ENCODE assay signal across 17 cellular contexts in the genomic region with DNA sequence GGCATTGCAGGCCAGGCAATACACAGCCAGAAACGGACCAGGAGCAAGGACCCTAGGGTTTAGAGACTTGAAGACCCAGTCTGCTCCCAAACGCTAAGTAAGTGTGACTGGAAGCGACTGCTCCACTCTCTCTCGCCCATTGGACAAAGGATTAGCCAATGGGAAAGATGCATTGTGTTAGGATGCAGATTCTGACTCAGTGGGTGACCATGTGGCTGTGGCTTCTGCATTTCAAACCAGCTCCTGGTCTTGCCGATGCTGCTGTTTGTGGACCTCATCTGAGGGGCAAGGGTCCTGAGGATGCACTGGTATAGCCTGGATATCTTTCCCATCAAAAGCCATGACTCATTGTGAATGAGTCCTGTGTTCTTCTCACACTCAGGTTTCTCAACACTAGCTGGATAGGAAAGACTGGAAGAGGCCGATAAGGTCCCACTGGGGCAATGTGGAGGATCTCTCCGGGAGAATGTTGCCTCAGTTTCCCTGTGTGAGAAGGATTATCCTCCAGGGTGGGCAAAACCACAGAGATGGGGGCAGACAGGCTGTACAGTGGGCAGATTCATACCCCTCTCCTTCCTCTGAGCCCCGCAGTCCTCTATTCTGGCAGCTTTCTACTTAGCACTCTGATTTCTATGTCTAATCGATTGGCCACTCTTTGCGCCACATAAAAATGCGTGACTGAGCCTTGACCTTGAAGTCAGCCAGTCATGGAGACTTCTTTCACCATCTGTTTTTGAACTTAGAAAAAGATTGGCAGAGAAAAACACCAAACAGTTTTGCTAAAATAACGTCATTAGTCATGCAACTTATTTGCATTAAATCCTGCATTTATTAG.
DNase-seq lines count a peak whose midpoint lies in the region; ATAC-seq and TF ChIP-seq lines count a peak whose summit lies in the region.
"Had no signal": no experiment of that assay in that cellular context is flagged by ENCODE, and none has a peak within 500 bp of the region (broad histone marks: within the 10 kb centered on the region; RNA-seq: fewer than 3 reads in every experiment).

No MANE protein-coding gene starts in this region.

- no peaks in the 10 kb centered on the region for H3K9me2 ChIP-seq in PC-3 (replicated peaks; ENCODE audit: low read length)

- BruUV-seq in PC-3 (replicated peaks; lab: Mats Ljungman, UMichigan) (no TSS peak), mammary epithelial cell (replicated peaks; lab: Mats Ljungman, UMichigan) (no TSS peak)

- dilution Hi-C loops in mammary epithelial cell (cut with HindIII; ENCODE audit: low sequenced_read_pairs), result loop anchor here (5.0 kb wide), 1 partner anchor 51 kb away; no protein-coding TSS in a partner anchor

- in situ Hi-C loops in mammary epithelial cell (cut with MboI; ENCODE audit: low sequenced_read_pairs in 2 of 2), result no loop called here

- no peak overlapping the region for H2AFZ ChIP-seq in PC-3 (ENCODE audit: low read length)
- no peak overlapping the region for H2AFZ ChIP-seq in mammary epithelial cell (ENCODE audit: low read depth, low read length)

- H3K27ac Mint-ChIP-seq in naive B cell, result peak overlapping the region; percentile 78 to 96 (median 88)
- H3K27ac Mint-ChIP-seq in stimulated activated naive CD8-positive, alpha-beta T cell treated with anti-CD3 and anti-CD28 coated beads, Interleukin-15, amount 100 ng/mL, for 72 hours, result no peak overlapping the region

- WGBS in mammary epithelial cell (ENCODE audit: low coverage, missing lambda C conversion rate), result 92% methylated on average over 12 of the region's 12 CpGs
- WGBS in tibial nerve, 2 donors, result 84% methylated on average over 12 of the region's 12 CpGs

- H3K36me3 Mint-ChIP-seq in naive B cell, result no peaks in the 10 kb centered on the region

- H3K4me2 ChIP-seq in BLaER1 treated with 17β-estradiol and CSF1 and Interleukin-3, amounts not matched to agents 10 nM and 100 nM, result peak overlapping the region in 8 of 11 experiments; percentile 24 to 72 (median 56); a peak in 15 of 22 replicates
- H3K4me2 ChIP-seq in PC-3 (ENCODE audit: low read length) (no peak overlapping the region), mammary epithelial cell (ENCODE audit: insufficient read depth, low read depth, low read length) (no peak overlapping the region)

- CTCF ChIA-PET in PC-3 (lab: Charles Lee), result interaction anchor here (1.1 kb wide), 1 partner anchor 29 kb away, joined by 4 read pairs; no protein-coding TSS in a partner anchor
- CTCF ChIA-PET in mammary epithelial cell (lab: Charles Lee; ENCODE audit: low non-redundant PET), result no interaction called here

- H3K27ac ChIP-seq in BLaER1 treated with 17β-estradiol and CSF1 and Interleukin-3, amounts not matched to agents 10 nM and 100 nM, result no peak overlapping the region
- H3K27ac ChIP-seq in PC-3 (ENCODE audit: low read length), result no peak overlapping the region; the same call in 1 of the 2 replicates
- no peak overlapping the region for H3K27ac ChIP-seq in mammary epithelial cell (ENCODE audit: insufficient read depth, low read depth, low read length)
- H3K27ac ChIP-seq in tibial nerve, result no peak overlapping the region

- TF ChIP-seq CTCF in PC-3 (conservative IDR thresholded peaks at IDR 0.05; ENCODE audit: low read depth, low read length) (no peak), mammary epithelial cell (conservative IDR thresholded peaks at IDR 0.05 in 1 of 2, IDR thresholded peaks at IDR 0.05 in 1 of 2; ENCODE audit: extremely low read depth in 1 of 2, insufficient read depth in 1 of 2, low read depth in 1 of 2, low read length in 2 of 2) (no peak), tibial nerve (IDR thresholded peaks at IDR 0.05) (no peak)

- peaks cover 0 to 100% (median 81%) of the 10 kb centered on the region in 11 experiments; a peak in 16 of 22 replicates for H4K20me1 ChIP-seq in BLaER1 treated with 17β-estradiol and CSF1 and Interleukin-3, amounts not matched to agents 10 nM and 100 nM
- H4K20me1 ChIP-seq in PC-3 (ENCODE audit: low read length) (no peaks in the 10 kb centered on the region), mammary epithelial cell (ENCODE audit: insufficient read depth, low read length) (no peaks in the 10 kb centered on the region)

- no peaks in the 10 kb centered on the region for H3K27me3 ChIP-seq in BLaER1 treated with 17β-estradiol and CSF1 and Interleukin-3, amounts not matched to agents 10 nM and 100 nM
- H3K27me3 ChIP-seq in PC-3 (ENCODE audit: low read length) (no peaks in the 10 kb centered on the region), mammary epithelial cell (ENCODE audit: insufficient read depth, low read length) (no peaks in the 10 kb centered on the region), tibial nerve (no peaks in the 10 kb centered on the region)

- H3K4me3 Mint-ChIP-seq in naive B cell, result peak overlapping the region in 3 of 8 donors; percentile 7 to 29 (median 16)
- H3K4me3 Mint-ChIP-seq in stimulated activated naive CD8-positive, alpha-beta T cell treated with anti-CD3 and anti-CD28 coated beads, Interleukin-15, amount 100 ng/mL, for 72 hours, result no peak overlapping the region
- H3K4me3 Mint-ChIP-seq: CD14-positive monocyte had no signal

- H3K4me1 ChIP-seq in BLaER1 treated with 17β-estradiol and CSF1 and Interleukin-3, amounts not matched to agents 10 nM and 100 nM, result peaks cover 11 to 79% (median 63%) of the 10 kb centered on the region in 10 experiments
- H3K4me1 ChIP-seq in PC-3 (ENCODE audit: insufficient read depth, low read length), result peaks cover 21% of the 10 kb centered on the region
- peaks cover 31% of the 10 kb centered on the region for H3K4me1 ChIP-seq in mammary epithelial cell (ENCODE audit: insufficient read depth, low read length)
- H3K4me1 ChIP-seq in tibial nerve, result peaks cover 0 to 19% (median 2%) of the 10 kb centered on the region in 4 donors

- H3F3A ChIP-seq in PC-3 (ENCODE audit: low read length, unreplicated experiment), result no peaks in the 10 kb centered on the region

- POLR2A ChIA-PET in PC-3 (lab: Charles Lee; ENCODE audit: unreplicated experiment), result no interaction called here

- H3K36me3 ChIP-seq in BLaER1 treated with 17β-estradiol and CSF1 and Interleukin-3, amounts not matched to agents 10 nM and 100 nM, result peaks cover 0 to 89% (median 68%) of the 10 kb centered on the region in 11 experiments; a peak in 15 of 22 replicates
- H3K36me3 ChIP-seq in PC-3 (ENCODE audit: low read depth, low read length) (no peaks in the 10 kb centered on the region), mammary epithelial cell (ENCODE audit: insufficient read depth, low read length) (no peaks in the 10 kb centered on the region), tibial nerve (no peaks in the 10 kb centered on the region)

- no peaks in the 10 kb centered on the region for H3K9me3 Mint-ChIP-seq in naive B cell
- H3K9me3 Mint-ChIP-seq in stimulated activated naive CD8-positive, alpha-beta T cell treated with anti-CD3 and anti-CD28 coated beads, Interleukin-15, amount 100 ng/mL, for 72 hours, result no peaks in the 10 kb centered on the region
- H3K9me3 Mint-ChIP-seq: CD14-positive monocyte had no signal

- no peak for ATAC-seq in PC-3
- ATAC-seq in naive B cell (ENCODE audit: low read depth in 2 of 2), result no peak
- ATAC-seq in stimulated activated naive CD8-positive, alpha-beta T cell treated with anti-CD3 and anti-CD28 coated beads, Interleukin-15, amount 100 ng/mL, for 72 hours, result no peak

- peaks cover 44 to 99% (median 92%) of the 10 kb centered on the region in 3 donors for H3K4me1 Mint-ChIP-seq in naive B cell
- H3K4me1 Mint-ChIP-seq in stimulated activated naive CD8-positive, alpha-beta T cell treated with anti-CD3 and anti-CD28 coated beads, Interleukin-15, amount 100 ng/mL, for 72 hours, result peaks cover 12% of the 10 kb centered on the region

- no peak overlapping the region for H3K4me3 ChIP-seq in BLaER1 treated with 17β-estradiol and CSF1 and Interleukin-3, amounts not matched to agents 10 nM and 100 nM
- H3K4me3 ChIP-seq in PC-3 (ENCODE audit: low read length) (no peak overlapping the region), mammary epithelial cell (replicated peaks in 1 of 3; ENCODE audit: insufficient read depth in 1 of 3, low read depth in 2 of 3, low read length in 3 of 3) (no peak overlapping the region), tibial nerve (no peak overlapping the region)

- intact Hi-C loops in PC-3 (cut with micrococcal nuclease), result no loop called here
- intact Hi-C loops in mammary epithelial cell (cut with micrococcal nuclease), result no loop called here

- DNase-seq in PC-3, result peak; percentile 21
- peak; percentile 28 for DNase-seq in mammary epithelial cell
- DNase-seq in naive B cell, result no peak
- no peak for DNase-seq in NCI-H446 treated with DMSO at 0.1 percent for 48 hours (lab: John Stamatoyannopoulos, UW)
- DNase-seq in tibial nerve (ENCODE audit: low spot score in 2 of 2), result no peak
- no peak for DNase-seq in stimulated activated naive CD8-positive, alpha-beta T cell treated with anti-CD3 and anti-CD28 coated beads, Interleukin-15, amount 100 ng/mL, for 72 hours
- no peak for DNase-seq in activated CD8-positive, alpha-beta memory T cell treated with anti-CD3 and anti-CD28 coated beads, Interleukin-2, amount 50 U/mL, for 48 hours
- DNase-seq: COR-L47, DMS153, KG1, NCI-H1048, NCI-H146, NCI-H2081, NCI-H524 treated with DMSO at 0.1 percent for 48 hours, SHP77 had no signal

- no peak for TF ChIP-seq EP300 in tibial nerve (IDR thresholded peaks at IDR 0.05)

- no peak for TF ChIP-seq POLR2A in tibial nerve (IDR thresholded peaks at IDR 0.05)

- no peak overlapping the region for H3K9ac ChIP-seq in BLaER1 treated with 17β-estradiol and CSF1 and Interleukin-3, amounts not matched to agents 10 nM and 100 nM
- no peak overlapping the region for H3K9ac ChIP-seq in PC-3 (ENCODE audit: low read length)
- H3K9ac ChIP-seq in mammary epithelial cell (ENCODE audit: insufficient read depth, low read length), result no peak overlapping the region

- H3K9me3 ChIP-seq in BLaER1 treated with 17β-estradiol and CSF1 and Interleukin-3, amounts not matched to agents 10 nM and 100 nM (replicated peaks in 1 of 11), result peaks cover 0 to 5% (median 0%) of the 10 kb centered on the region in 11 experiments; a peak in 4 of 22 replicates
- H3K9me3 ChIP-seq in PC-3 (ENCODE audit: low read length), result no peaks in the 10 kb centered on the region
- no peaks in the 10 kb centered on the region for H3K9me3 ChIP-seq in mammary epithelial cell (replicated peaks; ENCODE audit: insufficient read depth, low read length)
- H3K9me3 ChIP-seq in tibial nerve, result no peaks in the 10 kb centered on the region

- H3K79me2 ChIP-seq in PC-3 (ENCODE audit: low read length), result no peaks in the 10 kb centered on the region
- H3K79me2 ChIP-seq in mammary epithelial cell (ENCODE audit: insufficient read depth, low read length), result no peaks in the 10 kb centered on the region

- no peaks in the 10 kb centered on the region for H3K27me3 Mint-ChIP-seq in naive B cell
- H3K27me3 Mint-ChIP-seq in stimulated activated naive CD8-positive, alpha-beta T cell treated with anti-CD3 and anti-CD28 coated beads, Interleukin-15, amount 100 ng/mL, for 72 hours, result no peaks in the 10 kb centered on the region

Comparison
In these comparisons a context has a peak if more than half of its experiments do, and no peak if none do; other contexts are left out.
1. H3K4me2 ChIP-seq: peak in BLaER1 treated with 17β-estradiol and CSF1 and Interleukin-3, amounts not matched to agents 10 nM and 100 nM (8 of 11); none in PC-3 (single experiment) and mammary epithelial cell (single experiment).
2. DNase-seq: peak in PC-3 (single experiment) and mammary epithelial cell (single experiment); none in naive B cell (single experiment), NCI-H446 treated with DMSO at 0.1 percent for 48 hours (single experiment), tibial nerve (0 of 2), stimulated activated naive CD8-positive, alpha-beta T cell treated with anti-CD3 and anti-CD28 coated beads, Interleukin-15, amount 100 ng/mL, for 72 hours (0 of 2) and activated CD8-positive, alpha-beta memory T cell treated with anti-CD3 and anti-CD28 coated beads, Interleukin-2, amount 50 U/mL, for 48 hours (single experiment).
3. H3K27ac Mint-ChIP-seq: peak in naive B cell (6 of 6); none in stimulated activated naive CD8-positive, alpha-beta T cell treated with anti-CD3 and anti-CD28 coated beads, Interleukin-15, amount 100 ng/mL, for 72 hours (0 of 2).